ENCODE assay signal across 8 cellular contexts in genomic region chr3:150286390-150287147, GRCh38.
DNase-seq lines count a peak whose midpoint lies in the region; ATAC-seq, FAIRE-seq and TF ChIP-seq lines count a peak whose summit lies in the region.

No MANE protein-coding gene starts in this region.

- H3K79me2 ChIP-seq in GM12878 (ENCODE audit: control insufficient read depth, insufficient read depth, low read length): no peaks in the 10 kb centered on the region

- WGBS in GM12878 (ENCODE audit: insufficient coverage, insufficient replicate concordance, low lambda C conversion rate, missing lambda C conversion rate): 42% methylated on average over 6 of the region's 6 CpGs

- POLR2A ChIA-PET in GM12878 (lab: Charles Lee): no interaction called here

- peak; percentile 87 for FAIRE-seq in GM12878 (lab: Jason Lieb, UNC)

- intact Hi-C loops in GM12878 (cut with micrococcal nuclease; ENCODE audit: unreplicated experiment): loop anchor here (1.0 to 2.0 kb wide), 2 partner anchors 122 to 209 kb away; partner anchors contain the start of gene TSC22D2
- intact Hi-C loops in uterus (cut with DNase I; ENCODE audit: low total_unique reads): loop anchor here (5.0 kb wide), 1 partner anchor 211 kb away; no protein-coding TSS in a partner anchor

- SMC1A ChIA-PET in GM12878 (lab: Charles Lee; ENCODE audit: uncharacterized antibody, unreplicated experiment): interaction anchor here (0.7 to 2.5 kb wide), 20 partner anchors 9 to 212 kb away, joined by 3 to 17 read pairs (median 3); no protein-coding TSS in a partner anchor

- H3K9ac ChIP-seq in GM12878 (ENCODE audit: control insufficient read depth, insufficient read depth, low read length): no peak overlapping the region; the same call in 1 of the 2 replicates

- H3K27ac ChIP-seq in GM12878 (ENCODE audit: control insufficient read depth, insufficient read depth) (no peak overlapping the region), uterus (no peak overlapping the region)

- CTCF ChIA-PET in GM12878 (lab: Yijun Ruan, JAX): interaction anchor here (0.8 to 3.8 kb wide), 20 partner anchors 11 to 217 kb away, joined by 3 to 46 read pairs (median 4); no protein-coding TSS in a partner anchor

- in situ Hi-C loops in GM12878 (cut with MboI): no loop called here

- peak; percentile 80 for ATAC-seq in GM18858 (IDR thresholded peaks at IDR 0.05; ENCODE audit: unreplicated experiment)
- peak; percentile 78 for ATAC-seq in HG03108 (IDR thresholded peaks at IDR 0.05; ENCODE audit: unreplicated experiment)
- peak; percentile 99 for ATAC-seq in GM12878

- no peaks in the 10 kb centered on the region for H3K9me3 ChIP-seq in GM12878 (replicated peaks; ENCODE audit: control insufficient read depth, insufficient read depth, low read length)
- H3K9me3 ChIP-seq in uterus: no peaks in the 10 kb centered on the region

- H4K20me1 ChIP-seq in GM12878 (ENCODE audit: control insufficient read depth, insufficient read depth): no peaks in the 10 kb centered on the region

- H3K27me3 ChIP-seq in GM12878 (replicated peaks in 1 of 2; ENCODE audit: control insufficient read depth in 2 of 2, insufficient read depth in 2 of 2, low read length in 1 of 2): no peaks in the 10 kb centered on the region
- H3K27me3 ChIP-seq in uterus: no peaks in the 10 kb centered on the region

- TF ChIP-seq CTCF in GM12878 (IDR thresholded peaks at IDR 0.05 in 2 of 3, conservative IDR thresholded peaks at IDR 0.05 in 1 of 3; ENCODE audit: control insufficient read depth in 2 of 3, extremely low read depth in 1 of 3, insufficient read depth in 1 of 3, low read depth in 3 of 3, low read length in 3 of 3): peak; percentile 52 to 60 (median 57); a peak in 5 of 6 replicates
- TF ChIP-seq CTCF in uterus (IDR thresholded peaks at IDR 0.05): peak in 3 of 4 experiments; percentile 55 to 64 (median 57)

- no TSS peak for BruUV-seq in GM12878 (replicated peaks; lab: Mats Ljungman, UMichigan)

- no peak for TF ChIP-seq EP300 in GM12878 (IDR thresholded peaks at IDR 0.05; ENCODE audit: borderline replicate concordance in 1 of 2, control insufficient read depth in 1 of 2, low read depth in 2 of 2, low read length in 2 of 2)

- TF ChIP-seq RAD21 in GM12878 (IDR thresholded peaks at IDR 0.05; ENCODE audit: insufficient read depth, low read depth, low read length): peak; percentile 75

- H3K4me3 ChIP-seq in GM12878 (no peak overlapping the region), uterus (no peak overlapping the region)

- TF ChIP-seq POLR2A in GM12878 (IDR thresholded peaks at IDR 0.05; ENCODE audit: low read depth, low read length): no peak
- no peak for TF ChIP-seq POLR2A in uterus (IDR thresholded peaks at IDR 0.05)

- no peaks in the 10 kb centered on the region for H3K4me1 ChIP-seq in GM12878 (ENCODE audit: control insufficient read depth, insufficient read depth, low read length)
- no peaks in the 10 kb centered on the region for H3K4me1 ChIP-seq in uterus

- no peak overlapping the region for H3K4me2 ChIP-seq in GM12878 (ENCODE audit: control insufficient read depth, insufficient read depth)

- RAD21 ChIA-PET in GM12878 (lab: Charles Lee; ENCODE audit: unreplicated experiment): interaction anchor here (0.6 to 3.6 kb wide), 15 partner anchors 11 to 327 kb away, joined by 3 to 29 read pairs (median 4); partner anchors contain the start of gene TSC22D2

- H3K36me3 ChIP-seq in GM12878 (ENCODE audit: control insufficient read depth in 2 of 2, insufficient read depth in 2 of 2, low read length in 1 of 2) (no peaks in the 10 kb centered on the region), uterus (no peaks in the 10 kb centered on the region)

- DNase-seq in COLO829 (ENCODE audit: low spot score): peak; percentile 60
- peak; percentile 38 for DNase-seq in NCI-H524 treated with DMSO at 0.1 percent for 48 hours (lab: John Stamatoyannopoulos, UW)
- DNase-seq in GM12878 (ENCODE audit: low read depth, low spot score): peak; percentile 15
- peak; percentile 74 for DNase-seq in kidney tubule cell (ENCODE audit: low spot score)
- no peak for DNase-seq in uterus
- no peak for DNase-seq in MV-4-11 (lab: John Stamatoyannopoulos, UW)

- H2AFZ ChIP-seq in GM12878 (ENCODE audit: control insufficient read depth, low read depth, low read length): peak overlapping the region; percentile 67

TF ChIP-seq in GM12878, 131 proteins besides CTCF, POLR2A, EP300 and RAD21:
- TF ChIP-seq LARP7 (IDR thresholded peaks at IDR 0.05) (no peak), SMC3 (IDR thresholded peaks at IDR 0.05; ENCODE audit: borderline replicate concordance, low read length) (peak; percentile 81), RUNX3 (IDR thresholded peaks at IDR 0.05; ENCODE audit: low read length) (peak; percentile 45; the same call in 1 of the 2 replicates), YY1 (IDR thresholded peaks at IDR 0.05; ENCODE audit: low read depth, low read length) (peak; percentile 91)

Comparison
In these comparisons a context has a peak if more than half of its experiments do, and no peak if none do; other contexts are left out.
1. DNase-seq: peak in COLO829 (single experiment), NCI-H524 treated with DMSO at 0.1 percent for 48 hours (single experiment), GM12878 (single experiment) and kidney tubule cell (single experiment); none in uterus (0 of 2) and MV-4-11 (single experiment).
2. Peak in every context shown above with its lines, with median percentiles within 50 percentile points of each other: ATAC-seq.